9 cellular contexts compared by ENCODE assay signal in genomic region chr7:5217851-5218331, GRCh38. TPM values are rescaled to one million over a fixed set of nuclear protein-coding genes. Genes with fewer than 3 reads are reported as not detected.
DNase-seq lines count a peak whose midpoint lies in the region; ATAC-seq lines count a peak whose summit lies in the region.
"Had no signal": no experiment of that assay in that cellular context is flagged by ENCODE, and none has a peak within 500 bp of the region (broad histone marks: within the 10 kb centered on the region; RNA-seq: fewer than 3 reads in every experiment).

No MANE protein-coding gene starts in this region.

- intact Hi-C loops in sciatic nerve (cut with DNase I) = no loop called here

- H3K4me1 Mint-ChIP-seq in activated CD8-positive, alpha-beta T cell treated with anti-CD3 and anti-CD28 coated beads, Interleukin-2, amount 10 ng/mL, durations not matched to agents 7 days and 5 days (ENCODE audit: low read depth) = no peaks in the 10 kb centered on the region

- peaks cover 56% of the 10 kb centered on the region for H3K36me3 Mint-ChIP-seq in activated CD8-positive, alpha-beta T cell treated with anti-CD3 and anti-CD28 coated beads, Interleukin-2, amount 10 ng/mL, durations not matched to agents 7 days and 5 days (ENCODE audit: low read depth)

- no peak overlapping the region for H3K4me3 Mint-ChIP-seq in activated CD8-positive, alpha-beta T cell treated with anti-CD3 and anti-CD28 coated beads, Interleukin-2, amount 10 ng/mL, durations not matched to agents 7 days and 5 days

- CTCF ChIA-PET in activated CD8-positive, alpha-beta T cell treated with anti-CD3 and anti-CD28 coated beads, Interleukin-2, amount 10 ng/mL, durations not matched to agents 7 days and 5 days (lab: Charles Lee) = interaction anchor here (3.0 kb wide), 1 partner anchor 23 kb away, joined by 12 read pairs; no protein-coding TSS in a partner anchor

- no peak overlapping the region for H3K27ac Mint-ChIP-seq in activated CD8-positive, alpha-beta T cell treated with anti-CD3 and anti-CD28 coated beads, Interleukin-2, amount 10 ng/mL, durations not matched to agents 7 days and 5 days

- no peaks in the 10 kb centered on the region for H3K27me3 Mint-ChIP-seq in activated CD8-positive, alpha-beta T cell treated with anti-CD3 and anti-CD28 coated beads, Interleukin-2, amount 10 ng/mL, durations not matched to agents 7 days and 5 days (ENCODE audit: low read depth)

- DNase-seq in sciatic nerve (ENCODE audit: low spot score) (peak; percentile 51), NCI-H446 treated with DMSO at 0.1 percent for 48 hours (lab: John Stamatoyannopoulos, UW) (no peak), occipital lobe (lab: John Stamatoyannopoulos, UW) (no peak)
- DNase-seq in activated CD8-positive, alpha-beta T cell treated with anti-CD3 and anti-CD28 coated beads, Interleukin-2, amount 10 ng/mL, durations not matched to agents 7 days and 5 days = no peak
- DNase-seq: activated CD4-positive, alpha-beta T cell treated with anti-CD3 and anti-CD28 coated beads, Interleukin-2, amount 50 U/mL, for 48 hours; DND-41 had no signal

- ATAC-seq in GM18861 (IDR thresholded peaks at IDR 0.05; ENCODE audit: unreplicated experiment) (peak; percentile 20), GM21576 (IDR thresholded peaks at IDR 0.05; ENCODE audit: unreplicated experiment) (peak; percentile 17), HG03520 (IDR thresholded peaks at IDR 0.05; ENCODE audit: unreplicated experiment) (peak; percentile 23), sciatic nerve (no peak)
- ATAC-seq in activated CD8-positive, alpha-beta T cell treated with anti-CD3 and anti-CD28 coated beads, Interleukin-2, amount 10 ng/mL, durations not matched to agents 7 days and 5 days = no peak

- POLR2A ChIA-PET in activated CD8-positive, alpha-beta T cell treated with anti-CD3 and anti-CD28 coated beads, Interleukin-2, amount 10 ng/mL, durations not matched to agents 7 days and 5 days (lab: Charles Lee) = no interaction called here

- H3K9me3 Mint-ChIP-seq in activated CD8-positive, alpha-beta T cell treated with anti-CD3 and anti-CD28 coated beads, Interleukin-2, amount 10 ng/mL, durations not matched to agents 7 days and 5 days (ENCODE audit: insufficient read depth) = no peaks in the 10 kb centered on the region

RNA-seq across cellular contexts. Expression of gene WIPI2, which starts 27.9 kb away (rescaled TPM):
- total RNA-seq in sciatic nerve (64.1 TPM), occipital lobe (46.6 TPM)
- total RNA-seq in activated CD8-positive, alpha-beta T cell treated with anti-CD3 and anti-CD28 coated beads, Interleukin-2, amount 10 ng/mL, durations not matched to agents 7 days and 5 days = 10 to 100 TPM; 43.2 to 49.9 TPM

Comparison
In these comparisons a context has a peak if more than half of its experiments do, and no peak if none do; other contexts are left out.
1. ATAC-seq: peak in GM18861 (single experiment), GM21576 (single experiment) and HG03520 (single experiment); none in sciatic nerve (single experiment) and activated CD8-positive, alpha-beta T cell treated with anti-CD3 and anti-CD28 coated beads, Interleukin-2, amount 10 ng/mL, durations not matched to agents 7 days and 5 days (single experiment).